In genomic region chr10:50200008-50200407, GRCh38 we compare ENCODE assay signal across 9 cellular contexts. TPM values are rescaled to one million over a fixed set of nuclear protein-coding genes. Genes with fewer than 3 reads are reported as not detected.
DNase-seq lines count a peak whose midpoint lies in the region; ATAC-seq, FAIRE-seq and TF ChIP-seq lines count a peak whose summit lies in the region.
"Not testable (repeated sequence)": the region's sequence is repeated elsewhere in the genome, so short reads cannot be mapped to it uniquely, and the experiment has no call there.
"Had no signal": no experiment of that assay in that cellular context is flagged by ENCODE, and none has a peak within 500 bp of the region (broad histone marks: within the 10 kb centered on the region; RNA-seq: fewer than 3 reads in every experiment).

No MANE protein-coding gene starts in this region.

- RAD21 ChIA-PET in GM12878 (lab: Charles Lee; ENCODE audit: unreplicated experiment), result not testable (repeated sequence)

- H3K18ac ChIP-seq in IMR-90 (ENCODE audit: low read depth, low read length), result not testable (repeated sequence)

- POLR2A ChIA-PET in A549 (lab: Yijun Ruan, JAX); IMR-90 (lab: Charles Lee; ENCODE audit: unreplicated experiment); Panc1 (lab: Charles Lee); GM12878 (lab: Charles Lee): not testable (repeated sequence)

- H3K36me3 Mint-ChIP-seq in central memory CD8-positive, alpha-beta T cell (ENCODE audit: insufficient read depth); stimulated activated effector memory CD8-positive, alpha-beta T cell treated with anti-CD3 and anti-CD28 coated beads, Interleukin-12 subunit alpha, Interleukin-12 subunit beta, amount 100 ng/mL, for 72 hours: not testable (repeated sequence)

- not testable (repeated sequence) for DNase-seq in A549 (ENCODE audit: low read depth in 1 of 2, low spot score in 1 of 2); IMR-90; Panc1 (ENCODE audit: low read depth, low spot score); GM12878 (ENCODE audit: low read depth, low spot score); central memory CD8-positive, alpha-beta T cell (ENCODE audit: low spot score in 2 of 2); left lobe of liver (ENCODE audit: low spot score); stimulated activated effector memory CD8-positive, alpha-beta T cell treated with anti-CD3 and anti-CD28 coated beads, Interleukin-12 subunit alpha, Interleukin-12 subunit beta, amount 100 ng/mL, for 72 hours (ENCODE audit: low spot score in 2 of 2)

- not testable (repeated sequence) for H3K4me3 ChIP-seq in A549; IMR-90 (ENCODE audit: insufficient read depth, low read depth, low read length); Panc1 (ENCODE audit: low read depth in 2 of 2, low read length in 2 of 2); GM12878

- H2AK5ac ChIP-seq in IMR-90 (ENCODE audit: low read depth, low read length), result not testable (repeated sequence)

- not testable (repeated sequence) for H3K9me3 ChIP-seq in A549; IMR-90 (ENCODE audit: control insufficient read depth, insufficient read depth, low read length); Panc1 (ENCODE audit: control insufficient read depth, insufficient read depth, low read depth, low read length); GM12878 (replicated peaks; ENCODE audit: control insufficient read depth, insufficient read depth, low read length)

- not testable (repeated sequence) for H3K14ac ChIP-seq in IMR-90 (replicated peaks; ENCODE audit: low read depth, low read length)

- H3K27me3 Mint-ChIP-seq in central memory CD8-positive, alpha-beta T cell, result peaks cover 23% of the 10 kb centered on the region

- FAIRE-seq in A549 (lab: Jason Lieb, UNC); GM12878 (lab: Jason Lieb, UNC): not testable (repeated sequence)

- H2AK9ac ChIP-seq in IMR-90 (replicated peaks; ENCODE audit: low read depth, low read length, poor library complexity), result not testable (repeated sequence)

- dilution Hi-C loops in IMR-90 (cut with HindIII; ENCODE audit: low sequenced_read_pairs, unreplicated experiment), result not testable (repeated sequence)

- not testable (repeated sequence) for H3K79me2 ChIP-seq in GM12878 (ENCODE audit: control insufficient read depth, insufficient read depth, low read length)

- not testable (repeated sequence) for H2BK15ac ChIP-seq in IMR-90 (ENCODE audit: low read depth, low read length)

- not testable (repeated sequence) for H3K9me3 Mint-ChIP-seq in central memory CD8-positive, alpha-beta T cell; stimulated activated effector memory CD8-positive, alpha-beta T cell treated with anti-CD3 and anti-CD28 coated beads, Interleukin-12 subunit alpha, Interleukin-12 subunit beta, amount 100 ng/mL, for 72 hours

- H3K27me3 ChIP-seq in IMR-90 (ENCODE audit: control insufficient read depth, insufficient read depth, low read length); Panc1 (ENCODE audit: control insufficient read depth, insufficient read depth, low read length); GM12878 (replicated peaks in 1 of 2; ENCODE audit: control insufficient read depth in 2 of 2, insufficient read depth in 2 of 2, low read length in 1 of 2): not testable (repeated sequence)

- in situ Hi-C loops in IMR-90 (cut with MboI; ENCODE audit: low sequenced_read_pairs); Panc1 (cut with HindIII; ENCODE audit: low pct_unique_long_range_greater_than_20kb, low sequenced_read_pairs); GM12878 (cut with MboI): not testable (repeated sequence)

- 41% methylated on average over 2 of the region's 2 CpGs for WGBS in A549 (ENCODE audit: missing lambda C conversion rate)
- 93% methylated on average over 2 of the region's 2 CpGs; no CpG with 5 or more reads in 1 of the 2 experiments for WGBS in IMR-90 (ENCODE audit: extremely low coverage in 2 of 2, insufficient read length in 1 of 2), 2 experiments
- 20% methylated on average over 2 of the region's 2 CpGs for WGBS in GM12878 (ENCODE audit: insufficient coverage, insufficient replicate concordance, low lambda C conversion rate, missing lambda C conversion rate)

- not testable (repeated sequence) for TF ChIP-seq RAD21 in A549 (conservative IDR thresholded peaks at IDR 0.05 in 1 of 2, IDR thresholded peaks at IDR 0.05 in 1 of 2); IMR-90 (IDR thresholded peaks at IDR 0.05; ENCODE audit: low read length); GM12878 (IDR thresholded peaks at IDR 0.05; ENCODE audit: insufficient read depth, low read depth, low read length)

- H4K20me1 ChIP-seq in IMR-90 (ENCODE audit: insufficient read depth, low read length); GM12878 (ENCODE audit: control insufficient read depth, insufficient read depth): not testable (repeated sequence)

- not testable (repeated sequence) for H4K91ac ChIP-seq in IMR-90 (ENCODE audit: insufficient read depth, low read depth, low read length)

- not testable (repeated sequence) for H3K27ac ChIP-seq in A549; IMR-90 (ENCODE audit: insufficient read depth, low read length); Panc1 (ENCODE audit: low read length); GM12878 (ENCODE audit: control insufficient read depth, insufficient read depth)

- H3K4me2 ChIP-seq in A549; IMR-90 (ENCODE audit: low read depth, low read length); GM12878 (ENCODE audit: control insufficient read depth, insufficient read depth): not testable (repeated sequence)

- not testable (repeated sequence) for H3K27ac Mint-ChIP-seq in central memory CD8-positive, alpha-beta T cell (ENCODE audit: low read depth); stimulated activated effector memory CD8-positive, alpha-beta T cell treated with anti-CD3 and anti-CD28 coated beads, Interleukin-12 subunit alpha, Interleukin-12 subunit beta, amount 100 ng/mL, for 72 hours

- TF ChIP-seq EP300 in A549 (IDR thresholded peaks at IDR 0.05); GM12878 (IDR thresholded peaks at IDR 0.05; ENCODE audit: borderline replicate concordance in 1 of 2, control insufficient read depth in 1 of 2, low read depth in 2 of 2, low read length in 2 of 2): not testable (repeated sequence)

- not testable (repeated sequence) for TF ChIP-seq CTCF in A549 (IDR thresholded peaks at IDR 0.05); IMR-90 (conservative IDR thresholded peaks at IDR 0.05; ENCODE audit: low read depth, low read length); Panc1 (IDR thresholded peaks at IDR 0.05); GM12878 (IDR thresholded peaks at IDR 0.05 in 2 of 3, conservative IDR thresholded peaks at IDR 0.05 in 1 of 3; ENCODE audit: control insufficient read depth in 2 of 3, extremely low read depth in 1 of 3, insufficient read depth in 1 of 3, low read depth in 3 of 3, low read length in 3 of 3)

- H2AFZ ChIP-seq in IMR-90 (replicated peaks; ENCODE audit: low read length, poor library complexity); GM12878 (ENCODE audit: control insufficient read depth, low read depth, low read length): not testable (repeated sequence)

- SMC1A ChIA-PET in GM12878 (lab: Charles Lee; ENCODE audit: uncharacterized antibody, unreplicated experiment), result not testable (repeated sequence)

- CTCF ChIA-PET in A549 (lab: Yijun Ruan, JAX); IMR-90 (lab: Yijun Ruan, JAX); Panc1 (lab: Charles Lee); GM12878 (lab: Yijun Ruan, JAX): not testable (repeated sequence)

- intact Hi-C loops in IMR-90 (cut with micrococcal nuclease); Panc1 (cut with micrococcal nuclease; ENCODE audit: unreplicated experiment); GM12878 (cut with micrococcal nuclease; ENCODE audit: unreplicated experiment): not testable (repeated sequence)

- not testable (repeated sequence) for H3K23ac ChIP-seq in IMR-90 (ENCODE audit: low read depth, low read length)

- not testable (repeated sequence) for H3K56ac ChIP-seq in IMR-90 (ENCODE audit: extremely low read depth, insufficient read depth, low read length)

- not testable (repeated sequence) for H4K5ac ChIP-seq in IMR-90 (ENCODE audit: low read depth, low read length)

- H3K4me1 Mint-ChIP-seq in central memory CD8-positive, alpha-beta T cell; stimulated activated effector memory CD8-positive, alpha-beta T cell treated with anti-CD3 and anti-CD28 coated beads, Interleukin-12 subunit alpha, Interleukin-12 subunit beta, amount 100 ng/mL, for 72 hours: not testable (repeated sequence)

- not testable (repeated sequence) for H3K36me3 ChIP-seq in IMR-90 (ENCODE audit: control insufficient read depth, insufficient read depth, low read length); Panc1 (ENCODE audit: control insufficient read depth, insufficient read depth, low read length); GM12878 (ENCODE audit: control insufficient read depth in 2 of 2, insufficient read depth in 2 of 2, low read length in 1 of 2)

- not testable (repeated sequence) for BruUV-seq in IMR-90 (replicated peaks; lab: Mats Ljungman, UMichigan); Panc1 (replicated peaks; lab: Mats Ljungman, UMichigan); GM12878 (replicated peaks; lab: Mats Ljungman, UMichigan)

- H3K9ac ChIP-seq in IMR-90 (ENCODE audit: low read depth, low read length); GM12878 (ENCODE audit: control insufficient read depth, insufficient read depth, low read length): not testable (repeated sequence)

- H2BK20ac ChIP-seq in IMR-90 (ENCODE audit: low read depth, low read length), result not testable (repeated sequence)

- H4K8ac ChIP-seq in IMR-90 (ENCODE audit: low read depth in 2 of 2, low read length in 2 of 2), result not testable (repeated sequence)

- not testable (repeated sequence) for H3K4me1 ChIP-seq in A549; IMR-90 (ENCODE audit: control insufficient read depth, insufficient read depth, low read length); Panc1 (ENCODE audit: control insufficient read depth, insufficient read depth, low read length); GM12878 (ENCODE audit: control insufficient read depth, insufficient read depth, low read length)

- not testable (repeated sequence) for H3K4ac ChIP-seq in IMR-90 (ENCODE audit: low read depth, low read length)

- not testable (repeated sequence) for TF ChIP-seq POLR2A in A549 (IDR thresholded peaks at IDR 0.05; ENCODE audit: low read length); IMR-90 (IDR thresholded peaks at IDR 0.05; ENCODE audit: low read depth, low read length); GM12878 (IDR thresholded peaks at IDR 0.05; ENCODE audit: low read depth, low read length)

- not testable (repeated sequence) for H3K9me1 ChIP-seq in IMR-90 (ENCODE audit: insufficient read depth, low read length)

- H3K79me1 ChIP-seq in IMR-90 (ENCODE audit: low read depth in 1 of 2, low read length in 2 of 2), result not testable (repeated sequence)

- H2BK5ac ChIP-seq in IMR-90 (ENCODE audit: low read depth, low read length, poor library complexity, severe bottlenecking), result not testable (repeated sequence)

- not testable (repeated sequence) for H2BK120ac ChIP-seq in IMR-90 (ENCODE audit: low read depth, low read length)

- H3K4me3 Mint-ChIP-seq in central memory CD8-positive, alpha-beta T cell; stimulated activated effector memory CD8-positive, alpha-beta T cell treated with anti-CD3 and anti-CD28 coated beads, Interleukin-12 subunit alpha, Interleukin-12 subunit beta, amount 100 ng/mL, for 72 hours: not testable (repeated sequence)

- ATAC-seq in A549, result peak; percentile 53 to 70; a peak in 4 of 6 replicates
- peak; percentile 32; the same call in 1 of the 2 replicates for ATAC-seq in IMR-90 (ENCODE audit: low read depth)
- ATAC-seq in Panc1, result peak; percentile 53; the same call in 1 of the 2 replicates
- ATAC-seq in SK-N-SH treated with all-trans-retinoic acid at 6 μM for 48 hours, result peak; percentile 67
- peak; percentile 58; the same call in 2 of the 3 replicates for ATAC-seq in GM12878
- peak; percentile 32 for ATAC-seq in central memory CD8-positive, alpha-beta T cell (replicated peaks; ENCODE audit: extremely low read depth, poor library complexity, severe bottlenecking)
- ATAC-seq in left lobe of liver, result peak; percentile 23
- peak; percentile 16 for ATAC-seq in stimulated activated effector memory CD8-positive, alpha-beta T cell treated with anti-CD3 and anti-CD28 coated beads, Interleukin-12 subunit alpha, Interleukin-12 subunit beta, amount 100 ng/mL, for 72 hours

RNA-seq across cellular contexts. Expression of gene ASAH2, which starts 51.3 kb away (rescaled TPM):
- polyA plus RNA-seq in A549 (2011; rRNA removed) (4.8 and 5.9 TPM in 2 replicates), A549 (2017; fragmentation: RNase III; extraction: RNeasy Plus Mini Kit Qiagen cat#74134 plus additional on column Dnase treatment) (0.17 to 0.63 TPM (median 0.21 TPM) in 3 replicates), IMR-90 (2012; rRNA removed) (0.31 and 0.77 TPM in 2 replicates), GM12878 (2011; rRNA removed) (2.1 and 5.4 TPM in 2 replicates), GM12878 (2014; fragmentation: Illumina TruSeq; extraction: Trizol) (0.87 and 2.3 TPM in 2 replicates), GM12878 (2014; fragmentation: Nextera tagmentation; extraction: Ambion mirVana) (under 1 TPM; 0.26 to 0.79 TPM), GM12878 (2014; rRNA removed) (0.72 and 1.2 TPM in 2 replicates), GM12878 (2016; fragmentation: Nextera tagmentation; extraction: Ambion mirVana) (1 to 10 TPM in 1 of 2 experiments, under 1 TPM in 1; 0.94 to 1.5 TPM)
- 0.52 and 1.1 TPM in 2 replicates for polyA plus RNA-seq in A549 (2012; cell fraction: cytosol; rRNA removed)
- polyA plus RNA-seq in A549 (2012; cell fraction: nucleus; rRNA removed), result 0.01 and 0.61 TPM in 2 replicates
- polyA minus RNA-seq in A549 (2011; rRNA and poly(A)+ RNA removed), result 1.4 and 6.2 TPM in 2 replicates
- total RNA-seq in IMR-90 (2012; rRNA removed) (0.18 and 1.1 TPM in 2 replicates), Panc1 (2021; ENCODE audit: unreplicated experiment) (6.5 TPM), GM12878 (2014; rRNA removed) (0.23 and 0.98 TPM in 2 replicates), GM12878 (2014; rRNA removed; fragmentation: Illumina TruSeq; extraction: Trizol) (0.37 and 0.45 TPM in 2 replicates), GM12878 (2021) (1.4 TPM in 2 replicates), left lobe of liver (2.5 TPM)
- under 0.01 TPM in 1 of 2 replicates, not detected in the other for polyA plus RNA-seq in IMR-90 (2012; cell fraction: cytosol; rRNA removed)
- 0.25 and 2.1 TPM in 2 replicates for polyA plus RNA-seq in IMR-90 (2012; cell fraction: nucleus; rRNA removed; ENCODE audit: low replicate concordance)
- polyA plus RNA-seq in Panc1 (2012; ENCODE audit: insufficient read length), result 0.47 TPM
- 0.76 and 0.84 TPM in 2 replicates for total RNA-seq in GM12878 (2013; cell fraction: nucleolus; rRNA removed)
- polyA plus RNA-seq in GM12878 (2011; ENCODE audit: low read depth), result 0.07 TPM
- 0.22 and 0.50 TPM in 2 replicates for polyA plus RNA-seq in GM12878 (2011; cell fraction: cytosol; rRNA removed)
- 1.5 and 3.7 TPM in 2 replicates for polyA plus RNA-seq in GM12878 (2011; cell fraction: nucleus; rRNA removed)
- 0.53 and 0.87 TPM in 2 replicates for polyA plus RNA-seq in GM12878 (2012)
- 5.6 and 8.1 TPM in 2 replicates for polyA minus RNA-seq in GM12878 (2011; rRNA and poly(A)+ RNA removed)
- 2.2 TPM in 1 of 2 replicates, not detected in the other for polyA minus RNA-seq in GM12878 (2011; cell fraction: cytosol; rRNA and poly(A)+ RNA removed)
- 0.36 and 0.57 TPM in 2 replicates for polyA minus RNA-seq in GM12878 (2011; cell fraction: nucleus; rRNA and poly(A)+ RNA removed)
- polyA plus RNA-seq: CD14-positive monocyte had no signal

Comparison
In these comparisons a context has a peak if more than half of its experiments do, and no peak if none do; other contexts are left out.
1. ATAC-seq: peak in every context shown above with its lines; median percentile 67 in SK-N-SH treated with all-trans-retinoic acid at 6 μM for 48 hours; 62 in A549; 58 in GM12878; 53 in Panc1; 32 in IMR-90; 32 in central memory CD8-positive, alpha-beta T cell; 23 in left lobe of liver; 16 in stimulated activated effector memory CD8-positive, alpha-beta T cell treated with anti-CD3 and anti-CD28 coated beads, Interleukin-12 subunit alpha, Interleukin-12 subunit beta, amount 100 ng/mL, for 72 hours.